Comparison of ENCODE assay signal across 1 cellular context in the genomic region with DNA sequence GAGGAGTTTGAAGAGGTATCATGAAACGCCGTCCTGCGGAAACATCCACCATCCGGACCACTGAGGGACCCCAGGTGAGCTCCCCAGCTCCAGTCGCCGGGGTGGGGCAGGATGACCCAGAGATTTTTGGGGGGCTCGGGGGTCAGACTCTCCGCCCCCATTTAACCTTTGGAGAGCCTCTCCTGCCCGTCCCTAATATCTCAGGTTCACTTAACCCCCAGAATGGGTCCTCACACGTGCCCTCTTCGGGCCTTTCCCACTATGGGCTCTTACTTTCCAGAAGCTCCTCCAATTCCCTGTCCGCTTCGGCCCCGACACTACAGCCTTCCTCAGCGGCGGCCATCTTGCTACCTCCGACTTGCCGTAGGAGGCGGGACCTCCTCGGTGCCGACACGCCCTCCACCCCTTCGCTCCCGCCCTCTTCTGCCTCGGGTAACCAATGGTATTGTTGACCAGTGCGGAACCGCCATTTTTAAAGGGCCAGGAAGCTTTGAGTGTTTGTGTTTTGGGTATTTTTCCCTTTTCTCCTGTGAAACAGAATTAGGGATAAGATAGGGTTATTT.
A peak's percentile ranks its signal among the peaks of the same experiment; 100 is the strongest.
TF ChIP-seq lines count a peak whose summit lies in the region.

Gene PEX19, minus strand, starts transcription at position 352 of the 563 bp plus-strand sequence. Its CDS starts 9 bp downstream, at position 343.

TF ChIP-seq in HepG2, 621 proteins besides CTCF, POLR2A, EP300 and RAD21 (continued from another document and continues in another):
- TF ChIP-seq ZNF816 (CRISPR knock-in tag; IDR thresholded peaks at IDR 0.05; ENCODE audit: borderline replicate concordance) = no peak
- TF ChIP-seq ZNF772 (CRISPR knock-in tag; IDR thresholded peaks at IDR 0.05) = 0 out of 2 replicates have a peak, but pooled peaks have one; percentile 10
- no peak for TF ChIP-seq JUND (CRISPR knock-in tag; IDR thresholded peaks at IDR 0.05)
- no peak for TF ChIP-seq HES4 (CRISPR knock-in tag; IDR thresholded peaks at IDR 0.05; ENCODE audit: borderline replicate concordance)
- no peak for TF ChIP-seq ZBTB7A (CRISPR knock-in tag; IDR thresholded peaks at IDR 0.05)
- TF ChIP-seq ZNF775 (CRISPR knock-in tag; IDR thresholded peaks at IDR 0.05; ENCODE audit: borderline replicate concordance) = no peak
- TF ChIP-seq, protein P1, sequence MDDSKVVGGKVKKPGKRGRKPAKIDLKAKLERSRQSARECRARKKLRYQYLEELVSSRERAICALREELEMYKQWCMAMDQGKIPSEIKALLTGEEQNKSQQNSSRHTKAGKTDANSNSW (CRISPR knock-in tag; IDR thresholded peaks at IDR 0.05; ENCODE audit: borderline replicate concordance) = no peak
- TF ChIP-seq KAT7 (CRISPR knock-in tag; IDR thresholded peaks at IDR 0.05; ENCODE audit: borderline replicate concordance) = peak; percentile 71; the same call in 1 of the 2 replicates
- TF ChIP-seq, protein P2, sequence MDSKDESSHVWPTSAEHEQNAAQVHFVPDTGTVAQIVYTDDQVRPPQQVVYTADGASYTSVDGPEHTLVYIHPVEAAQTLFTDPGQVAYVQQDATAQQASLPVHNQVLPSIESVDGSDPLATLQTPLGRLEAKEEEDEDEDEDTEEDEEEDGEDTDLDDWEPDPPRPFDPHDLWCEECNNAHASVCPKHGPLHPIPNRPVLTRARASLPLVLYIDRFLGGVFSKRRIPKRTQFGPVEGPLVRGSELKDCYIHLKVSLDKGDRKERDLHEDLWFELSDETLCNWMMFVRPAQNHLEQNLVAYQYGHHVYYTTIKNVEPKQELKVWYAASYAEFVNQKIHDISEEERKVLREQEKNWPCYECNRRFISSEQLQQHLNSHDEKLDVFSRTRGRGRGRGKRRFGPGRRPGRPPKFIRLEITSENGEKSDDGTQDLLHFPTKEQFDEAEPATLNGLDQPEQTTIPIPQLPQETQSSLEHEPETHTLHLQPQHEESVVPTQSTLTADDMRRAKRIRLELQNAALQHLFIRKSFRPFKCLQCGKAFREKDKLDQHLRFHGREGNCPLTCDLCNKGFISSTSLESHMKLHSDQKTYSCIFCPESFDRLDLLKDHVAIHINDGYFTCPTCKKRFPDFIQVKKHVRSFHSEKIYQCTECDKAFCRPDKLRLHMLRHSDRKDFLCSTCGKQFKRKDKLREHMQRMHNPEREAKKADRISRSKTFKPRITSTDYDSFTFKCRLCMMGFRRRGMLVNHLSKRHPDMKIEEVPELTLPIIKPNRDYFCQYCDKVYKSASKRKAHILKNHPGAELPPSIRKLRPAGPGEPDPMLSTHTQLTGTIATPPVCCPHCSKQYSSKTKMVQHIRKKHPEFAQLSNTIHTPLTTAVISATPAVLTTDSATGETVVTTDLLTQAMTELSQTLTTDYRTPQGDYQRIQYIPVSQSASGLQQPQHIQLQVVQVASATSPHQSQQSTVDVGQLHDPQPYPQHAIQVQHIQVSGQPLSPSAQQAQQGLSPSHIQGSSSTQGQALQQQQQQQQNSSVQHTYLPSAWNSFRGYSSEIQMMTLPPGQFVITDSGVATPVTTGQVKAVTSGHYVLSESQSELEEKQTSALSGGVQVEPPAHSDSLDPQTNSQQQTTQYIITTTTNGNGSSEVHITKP (CRISPR knock-in tag; IDR thresholded peaks at IDR 0.05; ENCODE audit: low read depth) = no peak
- no peak for TF ChIP-seq REL (CRISPR knock-in tag; conservative IDR thresholded peaks at IDR 0.05)
- no peak for TF ChIP-seq MATR3 (CRISPR knock-in tag; IDR thresholded peaks at IDR 0.05)
- TF ChIP-seq PAX8 (CRISPR knock-in tag; IDR thresholded peaks at IDR 0.05; ENCODE audit: borderline replicate concordance) = no peak
- no peak for TF ChIP-seq GFI1 (CRISPR knock-in tag; IDR thresholded peaks at IDR 0.05; ENCODE audit: borderline replicate concordance)
- TF ChIP-seq, protein P3, sequence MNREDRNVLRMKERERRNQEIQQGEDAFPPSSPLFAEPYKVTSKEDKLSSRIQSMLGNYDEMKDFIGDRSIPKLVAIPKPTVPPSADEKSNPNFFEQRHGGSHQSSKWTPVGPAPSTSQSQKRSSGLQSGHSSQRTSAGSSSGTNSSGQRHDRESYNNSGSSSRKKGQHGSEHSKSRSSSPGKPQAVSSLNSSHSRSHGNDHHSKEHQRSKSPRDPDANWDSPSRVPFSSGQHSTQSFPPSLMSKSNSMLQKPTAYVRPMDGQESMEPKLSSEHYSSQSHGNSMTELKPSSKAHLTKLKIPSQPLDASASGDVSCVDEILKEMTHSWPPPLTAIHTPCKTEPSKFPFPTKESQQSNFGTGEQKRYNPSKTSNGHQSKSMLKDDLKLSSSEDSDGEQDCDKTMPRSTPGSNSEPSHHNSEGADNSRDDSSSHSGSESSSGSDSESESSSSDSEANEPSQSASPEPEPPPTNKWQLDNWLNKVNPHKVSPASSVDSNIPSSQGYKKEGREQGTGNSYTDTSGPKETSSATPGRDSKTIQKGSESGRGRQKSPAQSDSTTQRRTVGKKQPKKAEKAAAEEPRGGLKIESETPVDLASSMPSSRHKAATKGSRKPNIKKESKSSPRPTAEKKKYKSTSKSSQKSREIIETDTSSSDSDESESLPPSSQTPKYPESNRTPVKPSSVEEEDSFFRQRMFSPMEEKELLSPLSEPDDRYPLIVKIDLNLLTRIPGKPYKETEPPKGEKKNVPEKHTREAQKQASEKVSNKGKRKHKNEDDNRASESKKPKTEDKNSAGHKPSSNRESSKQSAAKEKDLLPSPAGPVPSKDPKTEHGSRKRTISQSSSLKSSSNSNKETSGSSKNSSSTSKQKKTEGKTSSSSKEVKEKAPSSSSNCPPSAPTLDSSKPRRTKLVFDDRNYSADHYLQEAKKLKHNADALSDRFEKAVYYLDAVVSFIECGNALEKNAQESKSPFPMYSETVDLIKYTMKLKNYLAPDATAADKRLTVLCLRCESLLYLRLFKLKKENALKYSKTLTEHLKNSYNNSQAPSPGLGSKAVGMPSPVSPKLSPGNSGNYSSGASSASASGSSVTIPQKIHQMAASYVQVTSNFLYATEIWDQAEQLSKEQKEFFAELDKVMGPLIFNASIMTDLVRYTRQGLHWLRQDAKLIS (CRISPR knock-in tag; IDR thresholded peaks at IDR 0.05) = no peak
- TF ChIP-seq ZNF10 (CRISPR knock-in tag; IDR thresholded peaks at IDR 0.05; ENCODE audit: borderline replicate concordance, low read depth) = no peak
- TF ChIP-seq HOXA7 (CRISPR knock-in tag; IDR thresholded peaks at IDR 0.05) = no peak
- no peak for TF ChIP-seq E2F2 (CRISPR knock-in tag; IDR thresholded peaks at IDR 0.05; ENCODE audit: borderline replicate concordance)
- TF ChIP-seq ZIK1 (CRISPR knock-in tag; IDR thresholded peaks at IDR 0.05; ENCODE audit: borderline replicate concordance, low read depth) = no peak
- no peak for TF ChIP-seq ZNF160 (CRISPR knock-in tag; IDR thresholded peaks at IDR 0.05)
- TF ChIP-seq, protein P4, sequence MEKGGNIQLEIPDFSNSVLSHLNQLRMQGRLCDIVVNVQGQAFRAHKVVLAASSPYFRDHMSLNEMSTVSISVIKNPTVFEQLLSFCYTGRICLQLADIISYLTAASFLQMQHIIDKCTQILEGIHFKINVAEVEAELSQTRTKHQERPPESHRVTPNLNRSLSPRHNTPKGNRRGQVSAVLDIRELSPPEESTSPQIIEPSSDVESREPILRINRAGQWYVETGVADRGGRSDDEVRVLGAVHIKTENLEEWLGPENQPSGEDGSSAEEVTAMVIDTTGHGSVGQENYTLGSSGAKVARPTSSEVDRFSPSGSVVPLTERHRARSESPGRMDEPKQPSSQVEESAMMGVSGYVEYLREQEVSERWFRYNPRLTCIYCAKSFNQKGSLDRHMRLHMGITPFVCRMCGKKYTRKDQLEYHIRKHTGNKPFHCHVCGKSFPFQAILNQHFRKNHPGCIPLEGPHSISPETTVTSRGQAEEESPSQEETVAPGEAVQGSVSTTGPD (CRISPR knock-in tag; IDR thresholded peaks at IDR 0.05) = no peak
- no peak for TF ChIP-seq NKX3-1 (CRISPR knock-in tag; IDR thresholded peaks at IDR 0.05)
- TF ChIP-seq RCOR2 (CRISPR knock-in tag; IDR thresholded peaks at IDR 0.05) = no peak
- TF ChIP-seq, protein P5, sequence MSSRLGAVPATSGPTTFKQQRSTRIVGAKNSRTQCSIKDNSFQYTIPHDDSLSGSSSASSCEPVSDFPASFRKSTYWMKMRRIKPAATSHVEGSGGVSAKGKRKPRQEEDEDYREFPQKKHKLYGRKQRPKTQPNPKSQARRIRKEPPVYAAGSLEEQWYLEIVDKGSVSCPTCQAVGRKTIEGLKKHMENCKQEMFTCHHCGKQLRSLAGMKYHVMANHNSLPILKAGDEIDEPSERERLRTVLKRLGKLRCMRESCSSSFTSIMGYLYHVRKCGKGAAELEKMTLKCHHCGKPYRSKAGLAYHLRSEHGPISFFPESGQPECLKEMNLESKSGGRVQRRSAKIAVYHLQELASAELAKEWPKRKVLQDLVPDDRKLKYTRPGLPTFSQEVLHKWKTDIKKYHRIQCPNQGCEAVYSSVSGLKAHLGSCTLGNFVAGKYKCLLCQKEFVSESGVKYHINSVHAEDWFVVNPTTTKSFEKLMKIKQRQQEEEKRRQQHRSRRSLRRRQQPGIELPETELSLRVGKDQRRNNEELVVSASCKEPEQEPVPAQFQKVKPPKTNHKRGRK (CRISPR knock-in tag; IDR thresholded peaks at IDR 0.05) = no peak
- TF ChIP-seq PCBP2 (optimal IDR thresholded peaks at IDR 0.05; ENCODE audit: low read depth, low read length, poor library complexity, severe bottlenecking) = no peak
- TF ChIP-seq TOPORS (CRISPR knock-in tag; IDR thresholded peaks at IDR 0.05) = no peak
- TF ChIP-seq, protein P6, sequence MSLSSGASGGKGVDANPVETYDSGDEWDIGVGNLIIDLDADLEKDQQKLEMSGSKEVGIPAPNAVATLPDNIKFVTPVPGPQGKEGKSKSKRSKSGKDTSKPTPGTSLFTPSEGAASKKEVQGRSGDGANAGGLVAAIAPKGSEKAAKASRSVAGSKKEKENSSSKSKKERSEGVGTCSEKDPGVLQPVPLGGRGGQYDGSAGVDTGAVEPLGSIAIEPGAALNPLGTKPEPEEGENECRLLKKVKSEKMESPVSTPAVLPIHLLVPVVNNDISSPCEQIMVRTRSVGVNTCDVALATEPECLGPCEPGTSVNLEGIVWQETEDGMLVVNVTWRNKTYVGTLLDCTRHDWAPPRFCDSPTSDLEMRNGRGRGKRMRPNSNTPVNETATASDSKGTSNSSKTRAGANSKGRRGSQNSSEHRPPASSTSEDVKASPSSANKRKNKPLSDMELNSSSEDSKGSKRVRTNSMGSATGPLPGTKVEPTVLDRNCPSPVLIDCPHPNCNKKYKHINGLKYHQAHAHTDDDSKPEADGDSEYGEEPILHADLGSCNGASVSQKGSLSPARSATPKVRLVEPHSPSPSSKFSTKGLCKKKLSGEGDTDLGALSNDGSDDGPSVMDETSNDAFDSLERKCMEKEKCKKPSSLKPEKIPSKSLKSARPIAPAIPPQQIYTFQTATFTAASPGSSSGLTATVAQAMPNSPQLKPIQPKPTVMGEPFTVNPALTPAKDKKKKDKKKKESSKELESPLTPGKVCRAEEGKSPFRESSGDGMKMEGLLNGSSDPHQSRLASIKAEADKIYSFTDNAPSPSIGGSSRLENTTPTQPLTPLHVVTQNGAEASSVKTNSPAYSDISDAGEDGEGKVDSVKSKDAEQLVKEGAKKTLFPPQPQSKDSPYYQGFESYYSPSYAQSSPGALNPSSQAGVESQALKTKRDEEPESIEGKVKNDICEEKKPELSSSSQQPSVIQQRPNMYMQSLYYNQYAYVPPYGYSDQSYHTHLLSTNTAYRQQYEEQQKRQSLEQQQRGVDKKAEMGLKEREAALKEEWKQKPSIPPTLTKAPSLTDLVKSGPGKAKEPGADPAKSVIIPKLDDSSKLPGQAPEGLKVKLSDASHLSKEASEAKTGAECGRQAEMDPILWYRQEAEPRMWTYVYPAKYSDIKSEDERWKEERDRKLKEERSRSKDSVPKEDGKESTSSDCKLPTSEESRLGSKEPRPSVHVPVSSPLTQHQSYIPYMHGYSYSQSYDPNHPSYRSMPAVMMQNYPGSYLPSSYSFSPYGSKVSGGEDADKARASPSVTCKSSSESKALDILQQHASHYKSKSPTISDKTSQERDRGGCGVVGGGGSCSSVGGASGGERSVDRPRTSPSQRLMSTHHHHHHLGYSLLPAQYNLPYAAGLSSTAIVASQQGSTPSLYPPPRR (CRISPR knock-in tag; IDR thresholded peaks at IDR 0.05; ENCODE audit: borderline replicate concordance) = no peak
- no peak for TF ChIP-seq ZNF224 (CRISPR knock-in tag; IDR thresholded peaks at IDR 0.05)
- no peak for TF ChIP-seq HNRNPH1 (optimal IDR thresholded peaks at IDR 0.05; ENCODE audit: low read depth, low read length)
- TF ChIP-seq, protein P7, sequence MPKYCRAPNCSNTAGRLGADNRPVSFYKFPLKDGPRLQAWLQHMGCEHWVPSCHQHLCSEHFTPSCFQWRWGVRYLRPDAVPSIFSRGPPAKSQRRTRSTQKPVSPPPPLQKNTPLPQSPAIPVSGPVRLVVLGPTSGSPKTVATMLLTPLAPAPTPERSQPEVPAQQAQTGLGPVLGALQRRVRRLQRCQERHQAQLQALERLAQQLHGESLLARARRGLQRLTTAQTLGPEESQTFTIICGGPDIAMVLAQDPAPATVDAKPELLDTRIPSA (CRISPR knock-in tag; IDR thresholded peaks at IDR 0.05; ENCODE audit: borderline replicate concordance) = no peak
